30 cellular contexts compared by ENCODE assay signal in the genomic region with DNA sequence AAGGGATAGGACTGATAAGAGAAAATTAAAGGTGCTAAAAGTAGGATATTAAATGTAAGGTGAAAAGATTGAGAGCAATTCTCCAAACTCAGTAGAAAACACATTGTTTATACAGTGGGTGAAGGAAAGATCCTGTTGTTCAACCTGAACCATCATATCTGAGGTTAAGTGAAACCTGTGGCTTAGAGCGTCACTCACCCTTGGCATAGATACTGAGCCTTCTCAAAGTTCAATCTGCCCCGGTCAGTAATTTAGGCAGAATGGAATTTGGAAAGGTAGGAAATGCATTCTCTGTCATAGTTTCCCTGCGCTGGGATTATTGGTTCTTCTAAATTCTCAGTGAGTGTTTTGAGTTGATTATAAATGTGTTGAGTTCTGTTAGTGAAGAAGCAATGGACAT.
"Had no signal": no experiment of that assay in that cellular context is flagged by ENCODE, and none has a peak within 500 bp of the region (broad histone marks: within the 10 kb centered on the region; RNA-seq: fewer than 3 reads in every experiment).

No MANE protein-coding gene starts in this region.

- H3K9me3 ChIP-seq: SJCRH30 had no signal

- H2AFZ ChIP-seq: PC-9 had no signal

- ATAC-seq: Panc1, Right ventricle myocardium inferior had no signal

- H3K4me1 ChIP-seq: SJCRH30 had no signal

- H3K4me2 ChIP-seq: KMS-11, PC-9 had no signal

- H3K36me3 ChIP-seq: SJCRH30 had no signal

- H3K27me3 ChIP-seq: SJCRH30 had no signal

- DNase-seq: Karpas-422, KBM-7, MM.1S, MV-4-11, NCI-H1092, NCI-H1105, NCI-H1417 treated with DMSO at 0.1 percent for 48 hours, NCI-H1436 treated with DMSO at 0.1 percent for 48 hours, NCI-H1694 treated with DMSO at 0.1 percent for 48 hours, NCI-H187 treated with DMSO at 0.1 percent for 48 hours, NCI-H2029, NCI-H2081, NCI-H2171 treated with DMSO at 0.1 percent for 48 hours, NCI-H2227 treated with DMSO at 0.1 percent for 48 hours, NCI-H345, NCI-H446, NCI-H510A treated with DMSO at 0.1 percent for 48 hours, NCI-H524 treated with DMSO at 0.1 percent for 48 hours, NCI-H526 treated with DMSO at 0.1 percent for 48 hours, NCI-H774, PC-9, SHP77, SIG-M5, SJCRH30, SW 1271 had no signal

- H3K27ac ChIP-seq: KMS-11, PC-9, RWPE1, SJCRH30, SK-N-MC had no signal

- H3K4me3 ChIP-seq: PC-9, SJCRH30, SK-N-MC had no signal

- H3K9ac ChIP-seq: KMS-11 had no signal
